7 cellular contexts compared by ENCODE assay signal in genomic region chr21:32412998-32413504, GRCh38. TPM values are rescaled to one million over a fixed set of nuclear protein-coding genes. Genes with fewer than 3 reads are reported as not detected.
DNase-seq lines count a peak whose midpoint lies in the region; ATAC-seq and TF ChIP-seq lines count a peak whose summit lies in the region.

No MANE protein-coding gene starts in this region.

- H3K4me1 Mint-ChIP-seq in neural progenitor cell = peaks cover 32% of the 10 kb centered on the region

- H2AFZ ChIP-seq in fibroblast of lung (ENCODE audit: low read length) (peak overlapping the region; percentile 8), neural progenitor cell (replicated peaks) (peak overlapping the region; percentile 91)

- H3K9me3 ChIP-seq in WERI-Rb-1 (ENCODE audit: severe bottlenecking) (no peaks in the 10 kb centered on the region), fibroblast of lung (ENCODE audit: control insufficient read depth, insufficient read depth, low read depth, low read length) (no peaks in the 10 kb centered on the region), neural progenitor cell (ENCODE audit: low read depth) (no peaks in the 10 kb centered on the region)

- no peak for TF ChIP-seq CTCF in HFF-Myc (IDR thresholded peaks at IDR 0.05; ENCODE audit: low read depth, low read length, missing control alignments)
- TF ChIP-seq CTCF in WERI-Rb-1 (IDR thresholded peaks at IDR 0.05; ENCODE audit: low read depth, low read length) = peak; percentile 45
- peak in 1 of 2 donors; percentile 2 for TF ChIP-seq CTCF in fibroblast of lung (conservative IDR thresholded peaks at IDR 0.05 in 1 of 2, IDR thresholded peaks at IDR 0.05 in 1 of 2; ENCODE audit: low read depth in 1 of 2, low read length in 2 of 2)
- peak; percentile 23 for TF ChIP-seq CTCF in neural progenitor cell (IDR thresholded peaks at IDR 0.05)

- peak overlapping the region; percentile 82 for H3K4me3 Mint-ChIP-seq in neural progenitor cell

- H3K36me3 Mint-ChIP-seq in neural progenitor cell = no peaks in the 10 kb centered on the region

- H3K27ac ChIP-seq in WERI-Rb-1 = no peak overlapping the region
- H3K27ac ChIP-seq in fibroblast of lung (ENCODE audit: insufficient read depth, low read length) = peak overlapping the region; percentile 87
- no peak overlapping the region for H3K27ac ChIP-seq in neural progenitor cell

- peaks cover 66% of the 10 kb centered on the region for H3K27me3 ChIP-seq in WERI-Rb-1 (ENCODE audit: insufficient read depth, low read depth, severe bottlenecking)
- H3K27me3 ChIP-seq in fibroblast of lung (ENCODE audit: control insufficient read depth, insufficient read depth, low read length) = no peaks in the 10 kb centered on the region
- peaks cover 78% of the 10 kb centered on the region for H3K27me3 ChIP-seq in neural progenitor cell

- no peaks in the 10 kb centered on the region for H3K79me2 ChIP-seq in fibroblast of lung (ENCODE audit: control insufficient read depth, insufficient read depth, low read length)
- no peaks in the 10 kb centered on the region for H3K79me2 ChIP-seq in neural progenitor cell (ENCODE audit: low read depth)

- H3K4me2 ChIP-seq in fibroblast of lung (ENCODE audit: extremely low read depth, insufficient read depth, low read length) = peak overlapping the region; percentile 61
- peak overlapping the region; percentile 99 for H3K4me2 ChIP-seq in neural progenitor cell

- H3K27me3 Mint-ChIP-seq in neural progenitor cell (ENCODE audit: insufficient read depth, low read depth) = peaks cover 45% of the 10 kb centered on the region

- H3K9me3 Mint-ChIP-seq in neural progenitor cell = no peaks in the 10 kb centered on the region

- H3K4me1 ChIP-seq in fibroblast of lung (ENCODE audit: control insufficient read depth, extremely low read depth, insufficient read depth, low read length) = no peaks in the 10 kb centered on the region
- H3K4me1 ChIP-seq in neural progenitor cell = peaks cover 37% of the 10 kb centered on the region

- peaks cover 50% of the 10 kb centered on the region for H3F3A ChIP-seq in neural progenitor cell (ENCODE audit: low read depth)

- DNase-seq in HFF-Myc (ENCODE audit: extremely low read depth, low read depth) (no peak), WERI-Rb-1 (peak; percentile 55), fibroblast of lung (ENCODE audit: low read depth in 2 of 2) (peak in 1 of 2 donors; percentile 33), neural progenitor cell (ENCODE audit: low spot score) (no peak), AG20443 (ENCODE audit: low spot score) (no peak), NOMO-1 treated with dmso at 0.1 percent for 144 hours (lab: John Stamatoyannopoulos, UW; ENCODE audit: unreplicated experiment) (no peak)

- H3K4me3 ChIP-seq in HFF-Myc (replicated peaks; ENCODE audit: low read depth, low read length) = peak overlapping the region; percentile 62
- peak overlapping the region; percentile 43 for H3K4me3 ChIP-seq in WERI-Rb-1 (ENCODE audit: low read depth, low read length)
- H3K4me3 ChIP-seq in fibroblast of lung (replicated peaks in 1 of 4; ENCODE audit: control extremely low read depth in 1 of 4, insufficient read depth in 1 of 4, low read depth in 3 of 4, low read length in 4 of 4) = peak overlapping the region; percentile 24 to 83 (median 67)
- H3K4me3 ChIP-seq in neural progenitor cell = peak overlapping the region; percentile 56

- ATAC-seq in HG02571 (IDR thresholded peaks at IDR 0.05; ENCODE audit: unreplicated experiment) = no peak

- no peaks in the 10 kb centered on the region for H4K20me1 ChIP-seq in fibroblast of lung (ENCODE audit: control insufficient read depth, extremely low read depth, insufficient read depth, low read length)
- H4K20me1 ChIP-seq in neural progenitor cell (ENCODE audit: low read depth) = peaks cover 4% of the 10 kb centered on the region

- H3K9ac ChIP-seq in fibroblast of lung (ENCODE audit: insufficient read depth, low read length) = peak overlapping the region; percentile 83
- no peak overlapping the region for H3K9ac ChIP-seq in neural progenitor cell

- no peak overlapping the region for H3K27ac Mint-ChIP-seq in neural progenitor cell

- no peaks in the 10 kb centered on the region for H3K36me3 ChIP-seq in WERI-Rb-1
- H3K36me3 ChIP-seq in fibroblast of lung (ENCODE audit: control insufficient read depth, insufficient read depth, low read length) = no peaks in the 10 kb centered on the region
- H3K36me3 ChIP-seq in neural progenitor cell = no peaks in the 10 kb centered on the region

RNA-seq across cellular contexts. Expression of gene EVA1C, which starts 0.5 kb away (rescaled TPM):
- total RNA-seq in fibroblast of lung (4.4 and 4.6 TPM in 2 replicates), neural progenitor cell (ENCODE audit: low replicate concordance) (0.56 and 1.2 TPM in 2 replicates)
- 2.4 and 5.7 TPM in 2 replicates for polyA plus RNA-seq in fibroblast of lung
- 2.2 and 6.4 TPM in 2 replicates for polyA plus RNA-seq in fibroblast of lung (2012)
- polyA minus RNA-seq in fibroblast of lung (ENCODE audit: low replicate concordance) = 5.3 and 5.4 TPM in 2 replicates

RNA-seq across cellular contexts. Expression of gene URB1, which starts 20.2 kb away (rescaled TPM):
- total RNA-seq in fibroblast of lung (15.7 and 17.7 TPM in 2 replicates), neural progenitor cell (ENCODE audit: low replicate concordance) (7.7 and 12.2 TPM in 2 replicates)
- 4.3 and 7.3 TPM in 2 replicates for polyA plus RNA-seq in fibroblast of lung
- polyA plus RNA-seq in fibroblast of lung (2012) = 6.0 and 10.0 TPM in 2 replicates
- polyA minus RNA-seq in fibroblast of lung (ENCODE audit: low replicate concordance) = 16.5 and 38.7 TPM in 2 replicates
